ENCODE assay signal across 8 cellular contexts in the genomic region with DNA sequence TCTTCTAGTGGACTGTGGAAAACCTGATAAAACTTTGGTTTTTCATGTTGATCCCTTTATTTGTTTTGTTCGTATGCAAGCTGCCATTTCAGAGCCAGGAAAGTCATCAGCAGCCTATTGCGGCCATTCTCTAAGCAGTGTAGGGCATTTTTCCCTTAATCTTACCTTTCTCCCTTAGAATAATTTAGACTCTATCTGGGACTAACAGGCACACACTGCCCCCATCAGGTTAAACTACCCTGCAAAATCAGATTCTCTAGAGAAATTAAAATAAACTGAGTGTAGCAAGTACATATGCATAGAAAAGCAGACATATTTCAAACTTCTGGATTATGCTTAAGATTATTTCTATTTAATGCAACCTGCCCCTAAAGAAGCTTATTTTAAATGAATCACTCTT.
DNase-seq lines count a peak whose midpoint lies in the region; ATAC-seq, FAIRE-seq and TF ChIP-seq lines count a peak whose summit lies in the region.

No MANE protein-coding gene starts in this region.

- TF ChIP-seq CTCF in BJ (IDR thresholded peaks at IDR 0.05; ENCODE audit: insufficient read depth, low read depth, low read length) (peak; percentile 58), keratinocyte (optimal IDR thresholded peaks at IDR 0.05 in 1 of 3, IDR thresholded peaks at IDR 0.05 in 1 of 3, conservative IDR thresholded peaks at IDR 0.05 in 1 of 3; ENCODE audit: extremely low read depth in 1 of 3, insufficient read depth in 2 of 3, low read length in 3 of 3) (peak in 2 of 3 experiments; percentile 41 to 52)

- no peaks in the 10 kb centered on the region for H3K79me2 ChIP-seq in keratinocyte (ENCODE audit: control insufficient read depth, insufficient read depth, low read length)

- H3K9ac ChIP-seq in adipocyte (ENCODE audit: low read length) (peak overlapping the region; percentile 24), keratinocyte (ENCODE audit: control insufficient read depth, extremely low read depth, insufficient read depth, low read length) (no peak overlapping the region)

- DNase-seq in BJ (ENCODE audit: low read depth): no peak
- DNase-seq in Kasumi-1 (lab: John Stamatoyannopoulos, UW): peak; percentile 50 to 54
- peak; percentile 64 for DNase-seq in adipocyte (ENCODE audit: low read depth)
- no peak for DNase-seq in keratinocyte (ENCODE audit: low read depth, low spot score)
- no peak for DNase-seq in activated CD8-positive, alpha-beta memory T cell treated with anti-CD3 and anti-CD28 coated beads, Interleukin-2, amount 50 U/mL, for 4 hours
- no peak for DNase-seq in germinal center (ENCODE audit: low spot score)

- H3K4me1 ChIP-seq in adipocyte (ENCODE audit: control insufficient read depth, insufficient read depth, low read length) (peaks cover 6% of the 10 kb centered on the region), keratinocyte (ENCODE audit: control insufficient read depth, extremely low read depth, insufficient read depth, low read length) (no peaks in the 10 kb centered on the region)

- H3K36me3 ChIP-seq in BJ (ENCODE audit: control insufficient read depth, insufficient read depth, low read length): no peaks in the 10 kb centered on the region
- no peaks in the 10 kb centered on the region for H3K36me3 ChIP-seq in adipocyte (ENCODE audit: control insufficient read depth, insufficient read depth, low read length, severe bottlenecking)
- H3K36me3 ChIP-seq in keratinocyte (ENCODE audit: control insufficient read depth in 2 of 2, extremely low read depth in 1 of 2, insufficient read depth in 2 of 2, low read length in 2 of 2): no peaks in the 10 kb centered on the region

- dilution Hi-C loops in keratinocyte (cut with MboI; ENCODE audit: extremely low pct_ligation_motif_present, low sequenced_read_pairs): no loop called here

- peak; percentile 67 for FAIRE-seq in keratinocyte (lab: Jason Lieb, UNC)

- no peak overlapping the region for H2AFZ ChIP-seq in keratinocyte (ENCODE audit: control insufficient read depth, low read length)

- ATAC-seq in HG03354 (IDR thresholded peaks at IDR 0.05; ENCODE audit: poor library complexity, severe bottlenecking, unreplicated experiment): no peak
- ATAC-seq in HG02571 (IDR thresholded peaks at IDR 0.05; ENCODE audit: unreplicated experiment): no peak

- no peak overlapping the region for H3K4me3 ChIP-seq in BJ (ENCODE audit: low read depth, low read length)
- peak overlapping the region; percentile 81 for H3K4me3 ChIP-seq in adipocyte (ENCODE audit: low read length)
- peak overlapping the region in 1 of 3 experiments; percentile 19 for H3K4me3 ChIP-seq in keratinocyte (ENCODE audit: control insufficient read depth in 2 of 3, extremely low read depth in 1 of 3, insufficient read depth in 2 of 3, low read depth in 1 of 3, low read length in 3 of 3)

- no peak overlapping the region for H3K27ac ChIP-seq in keratinocyte (ENCODE audit: control insufficient read depth, insufficient read depth, low read length)

- H3K9me3 ChIP-seq in adipocyte (ENCODE audit: control insufficient read depth, low read length): no peaks in the 10 kb centered on the region
- no peaks in the 10 kb centered on the region for H3K9me3 ChIP-seq in keratinocyte (ENCODE audit: control insufficient read depth, low read depth, low read length)

- POLR2A ChIA-PET in BJ (lab: Charles Lee): no interaction called here

- H3K27me3 ChIP-seq in BJ (ENCODE audit: control insufficient read depth, insufficient read depth, low read length) (no peaks in the 10 kb centered on the region), adipocyte (replicated peaks; ENCODE audit: control insufficient read depth, insufficient read depth, low read length) (no peaks in the 10 kb centered on the region), keratinocyte (ENCODE audit: control insufficient read depth, extremely low read depth, insufficient read depth, low read length) (no peaks in the 10 kb centered on the region)

- H3K4me2 ChIP-seq in keratinocyte (ENCODE audit: control insufficient read depth, extremely low read depth, insufficient read depth, low read depth, low read length): peak overlapping the region; percentile 45

- CTCF ChIA-PET in BJ (lab: Yijun Ruan, JAX): interaction anchor here (0.6 to 4.5 kb wide), 20 partner anchors 11 to 1377 kb away, joined by 3 to 73 read pairs (median 4); no protein-coding TSS in a partner anchor

- no peaks in the 10 kb centered on the region for H4K20me1 ChIP-seq in keratinocyte (ENCODE audit: control insufficient read depth, extremely low read depth, insufficient read depth, low read length)

- no peaks in the 10 kb centered on the region for H3K9me1 ChIP-seq in keratinocyte (ENCODE audit: control insufficient read depth, extremely low read depth, insufficient read depth, low read length)

Comparison
In these comparisons a context has a peak if more than half of its experiments do, and no peak if none do; other contexts are left out.
1. DNase-seq: peak in Kasumi-1 (2 of 2) and adipocyte (single experiment); none in BJ (single experiment), keratinocyte (single experiment), activated CD8-positive, alpha-beta memory T cell treated with anti-CD3 and anti-CD28 coated beads, Interleukin-2, amount 50 U/mL, for 4 hours (single experiment) and germinal center (single experiment).